ENCODE assay signal across 3 cellular contexts in the genomic region with DNA sequence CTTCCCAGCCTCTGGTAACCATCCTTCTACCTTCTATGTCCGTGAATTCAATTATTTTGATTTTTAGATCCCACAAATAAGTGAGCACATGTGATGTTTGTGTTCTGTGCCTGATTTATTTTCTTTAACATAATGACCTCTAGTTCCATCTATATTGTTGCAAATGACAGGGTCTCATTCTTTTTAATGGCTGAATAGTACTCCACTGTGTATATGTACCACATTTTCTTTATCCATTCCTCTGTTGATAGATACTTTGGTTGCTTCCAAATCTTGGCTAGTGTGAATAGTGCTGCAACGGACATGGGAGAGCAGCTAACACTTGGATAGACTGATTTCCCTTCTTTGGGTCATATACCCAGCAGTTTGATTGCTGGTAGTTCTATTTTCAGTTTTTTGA.
TF ChIP-seq lines count a peak whose summit lies in the region.

No MANE protein-coding gene starts in this region.

TF ChIP-seq in SK-N-SH treated with all-trans-retinoic acid at 6 μM for 48 hours, 23 proteins besides CTCF, POLR2A, EP300 and RAD21:
- TF ChIP-seq, protein P1, sequence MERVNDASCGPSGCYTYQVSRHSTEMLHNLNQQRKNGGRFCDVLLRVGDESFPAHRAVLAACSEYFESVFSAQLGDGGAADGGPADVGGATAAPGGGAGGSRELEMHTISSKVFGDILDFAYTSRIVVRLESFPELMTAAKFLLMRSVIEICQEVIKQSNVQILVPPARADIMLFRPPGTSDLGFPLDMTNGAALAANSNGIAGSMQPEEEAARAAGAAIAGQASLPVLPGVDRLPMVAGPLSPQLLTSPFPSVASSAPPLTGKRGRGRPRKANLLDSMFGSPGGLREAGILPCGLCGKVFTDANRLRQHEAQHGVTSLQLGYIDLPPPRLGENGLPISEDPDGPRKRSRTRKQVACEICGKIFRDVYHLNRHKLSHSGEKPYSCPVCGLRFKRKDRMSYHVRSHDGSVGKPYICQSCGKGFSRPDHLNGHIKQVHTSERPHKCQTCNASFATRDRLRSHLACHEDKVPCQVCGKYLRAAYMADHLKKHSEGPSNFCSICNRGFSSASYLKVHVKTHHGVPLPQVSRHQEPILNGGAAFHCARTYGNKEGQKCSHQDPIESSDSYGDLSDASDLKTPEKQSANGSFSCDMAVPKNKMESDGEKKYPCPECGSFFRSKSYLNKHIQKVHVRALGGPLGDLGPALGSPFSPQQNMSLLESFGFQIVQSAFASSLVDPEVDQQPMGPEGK (CRISPR knock-in tag; IDR thresholded peaks at IDR 0.05; ENCODE audit: borderline replicate concordance) = no peak
- peak; percentile 50; the same call in 1 of the 2 replicates for TF ChIP-seq ZNF8 (CRISPR knock-in tag; IDR thresholded peaks at IDR 0.05)

TF ChIP-seq in SK-N-SH, 30 proteins besides CTCF, POLR2A, EP300 and RAD21:
- TF ChIP-seq ELF1 (IDR thresholded peaks at IDR 0.05) = no peak
- no peak for TF ChIP-seq MEF2A (IDR thresholded peaks at IDR 0.05; ENCODE audit: borderline replicate concordance, low read depth)
- no peak for TF ChIP-seq JUND (IDR thresholded peaks at IDR 0.05)
- TF ChIP-seq USF2 (IDR thresholded peaks at IDR 0.05; ENCODE audit: borderline replicate concordance, low read depth, low read length) = no peak
- no peak for TF ChIP-seq RCOR1 (IDR thresholded peaks at IDR 0.05; ENCODE audit: low read length)
- no peak for TF ChIP-seq TCF12 (IDR thresholded peaks at IDR 0.05)
- TF ChIP-seq, protein P2, sequence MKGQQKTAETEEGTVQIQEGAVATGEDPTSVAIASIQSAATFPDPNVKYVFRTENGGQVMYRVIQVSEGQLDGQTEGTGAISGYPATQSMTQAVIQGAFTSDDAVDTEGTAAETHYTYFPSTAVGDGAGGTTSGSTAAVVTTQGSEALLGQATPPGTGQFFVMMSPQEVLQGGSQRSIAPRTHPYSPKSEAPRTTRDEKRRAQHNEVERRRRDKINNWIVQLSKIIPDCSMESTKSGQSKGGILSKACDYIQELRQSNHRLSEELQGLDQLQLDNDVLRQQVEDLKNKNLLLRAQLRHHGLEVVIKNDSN (IDR thresholded peaks at IDR 0.05; ENCODE audit: borderline replicate concordance, low read depth) = no peak
- TF ChIP-seq SMC3 (IDR thresholded peaks at IDR 0.05; ENCODE audit: low read depth, low read length) = no peak
- TF ChIP-seq SIN3A (IDR thresholded peaks at IDR 0.05; ENCODE audit: borderline replicate concordance, low read depth, low read length) = no peak
- no peak for TF ChIP-seq RXRA (IDR thresholded peaks at IDR 0.05; ENCODE audit: borderline replicate concordance, low read depth)
- TF ChIP-seq FOXM1 (IDR thresholded peaks at IDR 0.05; ENCODE audit: low read depth) = no peak
- no peak for TF ChIP-seq TEAD4 (IDR thresholded peaks at IDR 0.05; ENCODE audit: borderline replicate concordance, insufficient read depth)
- TF ChIP-seq EZH2phosphoT487 (IDR thresholded peaks at IDR 0.05; ENCODE audit: borderline replicate concordance, low read depth) = no peak
- TF ChIP-seq GABPA (IDR thresholded peaks at IDR 0.05; ENCODE audit: low read depth) = no peak
- no peak for TF ChIP-seq IRF3 (IDR thresholded peaks at IDR 0.05; ENCODE audit: low read depth, low read length)

TF ChIP-seq in K562, 482 proteins besides CTCF, POLR2A, EP300 and RAD21:
- TF ChIP-seq KDM2B (CRISPR knock-in tag; IDR thresholded peaks at IDR 0.05) = no peak
- TF ChIP-seq ZFP36 (IDR thresholded peaks at IDR 0.05; ENCODE audit: low read depth, low read length, partially characterized antibody) = no peak
- TF ChIP-seq HBP1 (CRISPR knock-in tag; IDR thresholded peaks at IDR 0.05) = no peak
- TF ChIP-seq ZNF668 (CRISPR knock-in tag; IDR thresholded peaks at IDR 0.05) = no peak
- TF ChIP-seq ZNF146 (CRISPR knock-in tag; IDR thresholded peaks at IDR 0.05; ENCODE audit: unreplicated experiment) = peak; percentile 66
